Comparison of ENCODE assay signal across 12 cellular contexts in the genomic region with DNA sequence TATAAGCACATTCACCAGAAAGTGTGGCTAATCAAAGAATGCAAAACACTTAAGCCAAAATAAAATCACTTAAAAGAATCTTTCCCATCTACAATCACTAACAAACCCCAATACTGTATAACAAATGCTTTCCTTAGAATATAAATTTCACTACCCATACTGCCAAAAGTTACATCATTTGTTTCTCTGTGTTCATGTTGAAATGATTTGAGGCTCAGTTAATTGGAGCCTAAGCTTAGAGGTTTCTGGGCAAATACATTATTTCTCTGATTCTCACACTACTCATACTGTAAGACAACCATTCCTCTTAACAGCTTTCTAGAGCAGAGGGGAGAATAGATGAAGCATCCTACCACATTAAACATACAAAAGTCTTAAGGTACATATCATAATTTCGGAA.
DNase-seq lines count a peak whose midpoint lies in the region; ATAC-seq and TF ChIP-seq lines count a peak whose summit lies in the region.
"Had no signal": no experiment of that assay in that cellular context is flagged by ENCODE, and none has a peak within 500 bp of the region (broad histone marks: within the 10 kb centered on the region; RNA-seq: fewer than 3 reads in every experiment).

No MANE protein-coding gene starts in this region.

- ATAC-seq in HG02642 (IDR thresholded peaks at IDR 0.05; ENCODE audit: poor library complexity, unreplicated experiment) = no peak
- ATAC-seq: activated CD4-positive, CD25-positive, alpha-beta regulatory T cell treated with anti-CD3 and anti-CD28 coated beads, Interleukin-2, amount 50 U/mL, for 24 hours had no signal

- H3K27me3 Mint-ChIP-seq in activated naive CD8-positive, alpha-beta T cell = no peaks in the 10 kb centered on the region
- H3K27me3 Mint-ChIP-seq in nephron (ENCODE audit: low read depth) = peaks cover 5% of the 10 kb centered on the region

- H3K4me3 ChIP-seq in HFF-Myc (replicated peaks; ENCODE audit: low read depth, low read length) = peak overlapping the region; percentile 50

- peak; percentile 40 for DNase-seq in NCI-H1694 treated with DMSO at 0.1 percent for 48 hours (lab: John Stamatoyannopoulos, UW)
- no peak for DNase-seq in NCI-H1694 (lab: John Stamatoyannopoulos, UW)
- DNase-seq in HFF-Myc (ENCODE audit: extremely low read depth, low read depth) = no peak
- DNase-seq in NCI-H510A treated with DMSO at 0.1 percent for 48 hours (lab: John Stamatoyannopoulos, UW) = no peak
- DNase-seq in DMS114 treated with DMSO at 0.1 percent for 48 hours (lab: John Stamatoyannopoulos, UW; ENCODE audit: unreplicated experiment) = no peak
- DNase-seq: 8988T, NCI-H226, Right ventricle myocardium superior had no signal

- peak overlapping the region; percentile 88 for H3K4me3 Mint-ChIP-seq in activated naive CD8-positive, alpha-beta T cell
- H3K4me3 Mint-ChIP-seq in nephron = peak overlapping the region; percentile 91 to 96 (median 93)

- H3K9me3 Mint-ChIP-seq in activated naive CD8-positive, alpha-beta T cell (ENCODE audit: low read depth) = no peaks in the 10 kb centered on the region
- H3K9me3 Mint-ChIP-seq in nephron = no peaks in the 10 kb centered on the region

- TF ChIP-seq CTCF in HFF-Myc (IDR thresholded peaks at IDR 0.05; ENCODE audit: low read depth, low read length, missing control alignments) (no peak), nephron (IDR thresholded peaks at IDR 0.05; ENCODE audit: unreplicated experiment in 3 of 3) (no peak)

- H3K27ac Mint-ChIP-seq in activated naive CD8-positive, alpha-beta T cell = peak overlapping the region; percentile 90
- H3K27ac Mint-ChIP-seq in nephron = peak overlapping the region; percentile 69 to 89 (median 76)

- peaks cover 75% of the 10 kb centered on the region for H3K4me1 Mint-ChIP-seq in activated naive CD8-positive, alpha-beta T cell (ENCODE audit: low read depth)
- peaks cover 44% of the 10 kb centered on the region for H3K4me1 Mint-ChIP-seq in nephron

- peaks cover 10% of the 10 kb centered on the region for H3K36me3 Mint-ChIP-seq in activated naive CD8-positive, alpha-beta T cell
- H3K36me3 Mint-ChIP-seq in nephron (ENCODE audit: low read depth) = peaks cover 9% of the 10 kb centered on the region
